Comparison of ENCODE assay signal across 8 cellular contexts in the genomic region with DNA sequence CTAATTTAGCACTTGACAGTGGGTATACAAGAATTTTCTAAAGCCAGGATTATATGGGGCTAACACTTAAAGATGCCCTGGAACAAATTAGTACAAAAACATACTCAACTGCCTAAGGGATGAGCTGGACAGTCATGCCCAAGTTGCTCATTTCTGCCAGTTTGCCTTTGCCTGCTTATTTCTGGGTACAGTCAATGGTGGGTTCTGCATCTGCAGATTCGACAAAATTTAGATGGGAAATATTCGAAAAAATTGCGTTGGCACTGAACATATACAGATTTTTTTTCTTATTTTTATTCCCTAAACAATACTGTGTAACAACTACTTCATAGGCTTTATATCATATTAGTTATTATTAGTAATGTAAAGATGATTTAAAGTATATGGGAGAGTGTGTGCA.
"Had no signal": no experiment of that assay in that cellular context is flagged by ENCODE, and none has a peak within 500 bp of the region (broad histone marks: within the 10 kb centered on the region; RNA-seq: fewer than 3 reads in every experiment).

No MANE protein-coding gene starts in this region.

- H3K4me3 ChIP-seq: GM12878 had no signal

- DNase-seq: GDM1, GF-D8 had no signal

- FAIRE-seq: G401.6, GM12878, GM12891, GM12892, GM18507, GM19239 had no signal

- ATAC-seq: GM12878 had no signal
